ENCODE assay signal across 23 cellular contexts in genomic region chr3:188742755-188743549, GRCh38.
DNase-seq lines count a peak whose midpoint lies in the region; ATAC-seq and TF ChIP-seq lines count a peak whose summit lies in the region.
"Had no signal": no experiment of that assay in that cellular context is flagged by ENCODE, and none has a peak within 500 bp of the region (broad histone marks: within the 10 kb centered on the region; RNA-seq: fewer than 3 reads in every experiment).

No MANE protein-coding gene starts in this region.

- H3K4me1 Mint-ChIP-seq in nephron progenitor cell (no peaks in the 10 kb centered on the region), T-cell (no peaks in the 10 kb centered on the region)

- H3K27ac ChIP-seq in SK-N-SH (ENCODE audit: low read depth in 2 of 2, low read length in 1 of 2) = no peak overlapping the region
- no peak overlapping the region for H3K27ac ChIP-seq in left lung
- H3K27ac ChIP-seq: BLaER1, KMS-11, SJSA1 had no signal

- H3K27me3 Mint-ChIP-seq in nephron progenitor cell (ENCODE audit: low read depth, poor library complexity) (no peaks in the 10 kb centered on the region), T-cell (no peaks in the 10 kb centered on the region)
- H3K27me3 Mint-ChIP-seq: CD4-positive, CD25-positive, alpha-beta regulatory T cell; IgD-negative memory B cell had no signal

- no peak overlapping the region for H3K9ac ChIP-seq in SK-N-SH
- H3K9ac ChIP-seq: BLaER1, KMS-11 had no signal

- no peaks in the 10 kb centered on the region for H3K9me3 Mint-ChIP-seq in nephron progenitor cell
- no peaks in the 10 kb centered on the region for H3K9me3 Mint-ChIP-seq in T-cell
- H3K9me3 Mint-ChIP-seq: CD4-positive, CD25-positive, alpha-beta regulatory T cell; IgD-negative memory B cell had no signal

- DNase-seq in SK-N-SH (no peak), left lung (no peak), nephron progenitor cell (no peak), BE2C (no peak), T-cell (no peak)
- DNase-seq: CD4-positive, CD25-positive, alpha-beta regulatory T cell; EL; GDM1; HCEC 1CT; MM.1S; NCI-H2029 treated with DMSO at 0.1 percent for 48 hours; NCI-H2171; NCI-H524; NCI-H748 treated with DMSO at 0.1 percent for 48 hours; Right ventricle myocardium superior; RPMI8226 had no signal

- H3K4me3 Mint-ChIP-seq in nephron progenitor cell (no peak overlapping the region), T-cell (no peak overlapping the region)
- H3K4me3 Mint-ChIP-seq: CD4-positive, CD25-positive, alpha-beta regulatory T cell; IgD-negative memory B cell had no signal

- intact Hi-C loops in left lung (cut with DNase I) = no loop called here

- peaks cover 4% of the 10 kb centered on the region for H3F3A ChIP-seq in SK-N-SH (replicated peaks; ENCODE audit: insufficient read depth)

- no peaks in the 10 kb centered on the region for H3K36me3 ChIP-seq in SK-N-SH (replicated peaks in 1 of 2; ENCODE audit: control insufficient read depth in 1 of 2, insufficient read depth in 2 of 2, low read length in 1 of 2)
- no peaks in the 10 kb centered on the region for H3K36me3 ChIP-seq in left lung
- H3K36me3 ChIP-seq in BE2C = no peaks in the 10 kb centered on the region
- H3K36me3 ChIP-seq: BLaER1, SJSA1 had no signal

- H3K9me3 ChIP-seq in SK-N-SH (no peaks in the 10 kb centered on the region), left lung (no peaks in the 10 kb centered on the region), BE2C (no peaks in the 10 kb centered on the region)
- H3K9me3 ChIP-seq: BLaER1, SJSA1 had no signal

- ATAC-seq in SK-N-SH treated with all-trans-retinoic acid at 6 μM for 48 hours = peak; percentile 36; the same call in 1 of the 3 replicates
- ATAC-seq in left lung = peak; percentile 24
- ATAC-seq in GM19023 (IDR thresholded peaks at IDR 0.05; ENCODE audit: unreplicated experiment) = no peak
- no peak for ATAC-seq in T-cell (replicated peaks in 1 of 4)
- ATAC-seq: GM12878 had no signal

- H3K36me3 Mint-ChIP-seq in nephron progenitor cell (ENCODE audit: low read depth) = no peaks in the 10 kb centered on the region
- H3K36me3 Mint-ChIP-seq in T-cell = no peaks in the 10 kb centered on the region
- H3K36me3 Mint-ChIP-seq: CD4-positive, CD25-positive, alpha-beta regulatory T cell; IgD-negative memory B cell had no signal

- POLR2A ChIA-PET in SK-N-SH (lab: Yijun Ruan, JAX) = no interaction called here
- POLR2A ChIA-PET in T-cell (lab: Charles Lee) = no interaction called here

- 73% methylated on average over 4 of the region's 4 CpGs for WGBS in SK-N-SH (ENCODE audit: low lambda C conversion rate)

- H3K4me1 ChIP-seq in SK-N-SH (ENCODE audit: control insufficient read depth in 1 of 2, insufficient read depth in 2 of 2, low read depth in 1 of 2, low read length in 1 of 2) = no peaks in the 10 kb centered on the region
- H3K4me1 ChIP-seq in left lung = no peaks in the 10 kb centered on the region
- H3K4me1 ChIP-seq in BE2C = no peaks in the 10 kb centered on the region
- H3K4me1 ChIP-seq: BLaER1 had no signal

- no peaks in the 10 kb centered on the region for H3K79me2 ChIP-seq in SK-N-SH (ENCODE audit: insufficient read depth)

- no peaks in the 10 kb centered on the region for H3K9me2 ChIP-seq in SK-N-SH

- H2AFZ ChIP-seq in SK-N-SH (ENCODE audit: low read depth) = no peak overlapping the region

- no peaks in the 10 kb centered on the region for H4K20me1 ChIP-seq in SK-N-SH (ENCODE audit: insufficient read depth)
- H4K20me1 ChIP-seq: BLaER1 had no signal

- no peak for TF ChIP-seq EP300 in SK-N-SH (IDR thresholded peaks at IDR 0.05; ENCODE audit: borderline replicate concordance in 1 of 2, low read depth in 1 of 2, low read length in 1 of 2)

- TF ChIP-seq CTCF in SK-N-SH (IDR thresholded peaks at IDR 0.05) (no peak), left lung (IDR thresholded peaks at IDR 0.05) (no peak), nephron progenitor cell (IDR thresholded peaks at IDR 0.05) (no peak), BE2C (IDR thresholded peaks at IDR 0.05; ENCODE audit: low read depth, low read length) (no peak)

- H3K4me2 ChIP-seq in SK-N-SH = no peak overlapping the region
- H3K4me2 ChIP-seq: BLaER1, KMS-11 had no signal

- TF ChIP-seq RAD21 in SK-N-SH (IDR thresholded peaks at IDR 0.05; ENCODE audit: low read length) = no peak

- H3K27ac Mint-ChIP-seq in nephron progenitor cell (peak overlapping the region; percentile 35), T-cell (no peak overlapping the region)
- H3K27ac Mint-ChIP-seq: CD4-positive, CD25-positive, alpha-beta regulatory T cell; IgD-negative memory B cell had no signal

- CTCF ChIA-PET in SK-N-SH (lab: Yijun Ruan, JAX) (no interaction called here), T-cell (lab: Charles Lee) (no interaction called here)

- H3K27me3 ChIP-seq in SK-N-SH (ENCODE audit: insufficient read depth) (no peaks in the 10 kb centered on the region), left lung (no peaks in the 10 kb centered on the region), BE2C (no peaks in the 10 kb centered on the region; the same call in 1 of the 2 replicates)
- H3K27me3 ChIP-seq: BLaER1, SJSA1 had no signal

- H3K4me3 ChIP-seq in SK-N-SH (ENCODE audit: low read depth in 2 of 2, low read length in 1 of 2) = no peak overlapping the region
- no peak overlapping the region for H3K4me3 ChIP-seq in left lung
- no peak overlapping the region for H3K4me3 ChIP-seq in BE2C (ENCODE audit: low read depth, low read length)
- H3K4me3 ChIP-seq: BLaER1, GM12878, SJSA1 had no signal

TF ChIP-seq in SK-N-SH treated with all-trans-retinoic acid at 6 μM for 48 hours, 23 proteins besides CTCF, POLR2A, EP300 and RAD21 (continues in another document):
- TF ChIP-seq ZFP3 (CRISPR knock-in tag; IDR thresholded peaks at IDR 0.05) = no peak
- no peak for TF ChIP-seq ARNTL (CRISPR knock-in tag; IDR thresholded peaks at IDR 0.05; ENCODE audit: borderline replicate concordance, low read depth)
- TF ChIP-seq ZFP30 (CRISPR knock-in tag; IDR thresholded peaks at IDR 0.05) = no peak
- TF ChIP-seq ZNF8 (CRISPR knock-in tag; IDR thresholded peaks at IDR 0.05) = no peak
- TF ChIP-seq, protein P1, sequence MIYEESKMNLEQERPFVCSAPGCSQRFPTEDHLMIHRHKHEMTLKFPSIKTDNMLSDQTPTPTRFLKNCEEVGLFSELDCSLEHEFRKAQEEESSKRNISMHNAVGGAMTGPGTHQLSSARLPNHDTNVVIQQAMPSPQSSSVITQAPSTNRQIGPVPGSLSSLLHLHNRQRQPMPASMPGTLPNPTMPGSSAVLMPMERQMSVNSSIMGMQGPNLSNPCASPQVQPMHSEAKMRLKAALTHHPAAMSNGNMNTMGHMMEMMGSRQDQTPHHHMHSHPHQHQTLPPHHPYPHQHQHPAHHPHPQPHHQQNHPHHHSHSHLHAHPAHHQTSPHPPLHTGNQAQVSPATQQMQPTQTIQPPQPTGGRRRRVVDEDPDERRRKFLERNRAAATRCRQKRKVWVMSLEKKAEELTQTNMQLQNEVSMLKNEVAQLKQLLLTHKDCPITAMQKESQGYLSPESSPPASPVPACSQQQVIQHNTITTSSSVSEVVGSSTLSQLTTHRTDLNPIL (CRISPR knock-in tag; IDR thresholded peaks at IDR 0.05; ENCODE audit: low read depth) = no peak
- TF ChIP-seq SNAI2 (CRISPR knock-in tag; IDR thresholded peaks at IDR 0.05) = no peak

TF ChIP-seq in SK-N-SH, 30 proteins besides CTCF, POLR2A, EP300 and RAD21:
- TF ChIP-seq REST (IDR thresholded peaks at IDR 0.05; ENCODE audit: low read depth, low read length) (no peak), SMC3 (IDR thresholded peaks at IDR 0.05; ENCODE audit: low read depth, low read length) (no peak), RFX5 (IDR thresholded peaks at IDR 0.05; ENCODE audit: low read length) (no peak)

Comparison
In these comparisons a context has a peak if more than half of its experiments do, and no peak if none do; other contexts are left out.
1. ATAC-seq: peak in SK-N-SH treated with all-trans-retinoic acid at 6 μM for 48 hours (single experiment) and left lung (single experiment); none in GM19023 (single experiment) and T-cell (0 of 4).